In the genomic region with DNA sequence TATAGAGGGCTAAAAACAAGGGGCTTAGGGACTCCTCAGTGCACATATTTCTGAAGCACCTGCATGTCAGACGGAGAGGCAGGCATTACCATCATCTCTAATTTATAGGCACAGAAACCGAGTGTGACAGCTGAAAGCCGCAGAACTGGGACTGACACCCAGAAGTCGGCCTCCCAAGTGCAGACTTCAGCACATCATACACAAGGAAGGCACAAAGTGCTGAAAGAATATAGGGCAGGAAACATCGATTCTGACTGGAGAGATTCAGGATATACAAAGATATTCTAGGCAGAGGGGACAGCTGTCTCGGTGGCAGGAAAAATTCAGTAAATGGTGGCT, we compare ENCODE assay signal across 1 cellular context.
TF ChIP-seq lines count a peak whose summit lies in the region.

No MANE protein-coding gene starts in this region.

TF ChIP-seq in H1, 55 proteins besides CTCF, POLR2A, EP300 and RAD21 (continued from another document):
- TF ChIP-seq, protein P1, sequence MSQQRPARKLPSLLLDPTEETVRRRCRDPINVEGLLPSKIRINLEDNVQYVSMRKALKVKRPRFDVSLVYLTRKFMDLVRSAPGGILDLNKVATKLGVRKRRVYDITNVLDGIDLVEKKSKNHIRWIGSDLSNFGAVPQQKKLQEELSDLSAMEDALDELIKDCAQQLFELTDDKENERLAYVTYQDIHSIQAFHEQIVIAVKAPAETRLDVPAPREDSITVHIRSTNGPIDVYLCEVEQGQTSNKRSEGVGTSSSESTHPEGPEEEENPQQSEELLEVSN (IDR thresholded peaks at IDR 0.05): no peak
- TF ChIP-seq RFX5 (IDR thresholded peaks at IDR 0.05; ENCODE audit: borderline replicate concordance, low read depth, low read length): no peak
- no peak for TF ChIP-seq MAFK (IDR thresholded peaks at IDR 0.05; ENCODE audit: low read depth, low read length)
- no peak for TF ChIP-seq KDM5A (IDR thresholded peaks at IDR 0.05; ENCODE audit: low read length)
- TF ChIP-seq SP4 (IDR thresholded peaks at IDR 0.05; ENCODE audit: low read length): no peak
